10 cellular contexts compared by ENCODE assay signal in the genomic region with DNA sequence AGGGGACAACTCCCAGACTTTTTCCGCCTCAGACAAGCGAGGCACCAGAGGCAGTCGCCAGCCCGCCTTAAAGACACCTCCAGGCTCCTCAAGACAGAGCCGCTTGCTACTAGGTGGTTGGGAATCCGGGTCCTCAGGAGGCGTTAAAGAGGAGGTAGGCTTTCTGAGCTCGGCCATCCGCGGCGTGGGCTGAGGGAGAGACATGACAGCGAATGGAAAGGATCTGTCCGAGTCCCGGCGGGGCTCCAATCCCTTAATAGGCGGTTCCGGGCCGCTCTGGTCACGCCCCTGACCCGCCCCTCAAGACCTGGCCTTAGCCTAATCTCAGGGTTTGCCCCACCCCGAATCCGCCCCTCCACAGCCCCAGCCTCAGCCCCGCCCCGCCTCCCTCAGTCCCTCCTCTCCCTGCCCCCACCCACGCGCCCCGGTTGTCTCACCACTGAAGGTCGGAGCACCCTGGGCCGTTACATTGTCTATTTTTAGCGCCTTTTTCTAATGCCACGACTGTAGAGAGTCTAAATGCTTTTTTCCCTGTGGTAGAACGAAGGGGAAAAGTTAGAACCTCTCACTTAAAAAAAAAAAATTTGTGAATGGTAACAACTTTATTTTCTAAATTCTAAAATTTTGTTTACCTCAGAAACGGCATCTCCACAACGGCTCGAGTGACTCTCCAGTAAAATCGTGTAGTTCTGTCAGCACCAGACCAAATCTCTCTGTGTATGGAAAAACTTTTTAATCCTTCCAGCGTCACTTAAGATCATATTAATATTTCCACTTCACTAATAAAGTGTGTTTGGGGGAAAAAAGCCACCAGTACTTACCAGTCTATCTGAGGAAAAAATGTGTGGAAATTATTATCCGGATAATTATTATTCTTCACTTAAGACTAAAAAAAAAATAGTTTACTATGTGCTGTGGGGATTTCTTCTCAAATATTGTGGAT. TPM values are rescaled to one million over a fixed set of nuclear protein-coding genes. Genes with fewer than 3 reads are reported as not detected.
DNase-seq lines count a peak whose midpoint lies in the region; ATAC-seq and FAIRE-seq lines count a peak whose summit lies in the region.
"Had no signal": no experiment of that assay in that cellular context is flagged by ENCODE, and none has a peak within 500 bp of the region (broad histone marks: within the 10 kb centered on the region; RNA-seq: fewer than 3 reads in every experiment).

A gene (minus strand): TSS at position 229 of the 943 bp plus-strand sequence. CDS start 25 bp downstream, at position 204.

- no peak for FAIRE-seq in HTR-8/SVneo (lab: Jason Lieb, UNC)

- 3% methylated on average over 38 of the region's 38 CpGs for WGBS in urinary bladder

- DNase-seq in NCI-H2081 (lab: John Stamatoyannopoulos, UW) = peak; percentile 16 to 20
- DNase-seq in NCI-H2081 treated with DMSO at 0.1 percent for 48 hours (lab: John Stamatoyannopoulos, UW) = no peak
- DNase-seq in HTR-8/SVneo (ENCODE audit: insufficient read length, low spot score) = peak; percentile 21
- DNase-seq in SKM-1 (lab: John Stamatoyannopoulos, UW; ENCODE audit: unreplicated experiment) = peak; percentile 68
- peak; percentile 49 for DNase-seq in fibroblast of gingiva (ENCODE audit: low read depth)

- H3K4me1 ChIP-seq in muscle layer of duodenum (ENCODE audit: control insufficient read depth in 1 of 2, insufficient read depth in 2 of 2, low read length in 2 of 2) = peaks cover 0 to 4% of the 10 kb centered on the region in 2 donors
- no peaks in the 10 kb centered on the region for H3K4me1 ChIP-seq in urinary bladder (ENCODE audit: insufficient read depth)

- H3K9me3 ChIP-seq in muscle layer of duodenum (ENCODE audit: control insufficient read depth in 1 of 2, low read length in 2 of 2) = no peaks in the 10 kb centered on the region

- H3K4me3 ChIP-seq in muscle layer of duodenum (ENCODE audit: low read depth in 1 of 2, low read length in 2 of 2) (peak within 1 kb of the TSS; percentile 66 to 70), urinary bladder (ENCODE audit: low read depth, low read length) (peak within 1 kb of the TSS; percentile 28)

- H3K36me3 ChIP-seq in muscle layer of duodenum (ENCODE audit: control insufficient read depth in 1 of 2, insufficient read depth in 2 of 2, low read length in 2 of 2) (no peaks in the 10 kb centered on the region), urinary bladder (ENCODE audit: insufficient read depth) (no peaks in the 10 kb centered on the region)

- H3K27ac ChIP-seq in muscle layer of duodenum (ENCODE audit: low read length) (peak within 1 kb of the TSS; percentile 66), urinary bladder (ENCODE audit: low read depth) (no peak within 1 kb of the TSS)

- ATAC-seq in GM21717 (IDR thresholded peaks at IDR 0.05; ENCODE audit: unreplicated experiment) = peak; percentile 89

- no peaks in the 10 kb centered on the region for H3K27me3 ChIP-seq in muscle layer of duodenum (ENCODE audit: low read depth, low read length)

RNA-seq across cellular contexts. Expression of the gene that starts here (rescaled TPM):
- total RNA-seq in urinary bladder = 0.26 TPM
- polyA plus RNA-seq in urinary bladder = not detected
- total RNA-seq: CD4-positive, alpha-beta memory T cell; pulmonary artery endothelial cell had no signal
- polyA plus RNA-seq: CD4-positive, alpha-beta memory T cell had no signal
